Comparison of ENCODE assay signal across 18 cellular contexts in genomic region chr1:158147396-158148353, GRCh38. TPM values are rescaled to one million over a fixed set of nuclear protein-coding genes. Genes with fewer than 3 reads are reported as not detected.
DNase-seq lines count a peak whose midpoint lies in the region; ATAC-seq and TF ChIP-seq lines count a peak whose summit lies in the region.
"Had no signal": no experiment of that assay in that cellular context is flagged by ENCODE, and none has a peak within 500 bp of the region (broad histone marks: within the 10 kb centered on the region; RNA-seq: fewer than 3 reads in every experiment).

No MANE protein-coding gene starts in this region.

- TF ChIP-seq EP300 in gastroesophageal sphincter (IDR thresholded peaks at IDR 0.05): no peak

- H3K4me1 ChIP-seq in breast epithelium (no peaks in the 10 kb centered on the region), Peyer's patch (no peaks in the 10 kb centered on the region), gastroesophageal sphincter (peaks cover 0 to 28% (median 8%) of the 10 kb centered on the region in 3 donors), thyroid gland (peaks cover 0 to 7% of the 10 kb centered on the region in 2 donors)

- DNase-seq in MCF 10A (ENCODE audit: unreplicated experiment) (peak; percentile 31), breast epithelium (ENCODE audit: low spot score in 2 of 2) (no peak), Peyer's patch (no peak), thyroid gland (no peak), NCI-H526 (lab: John Stamatoyannopoulos, UW) (no peak), osteocyte (ENCODE audit: extremely low spot score, unreplicated experiment) (no peak), Calu3 (no peak)
- DNase-seq: activated CD8-positive, alpha-beta memory T cell treated with anti-CD3 and anti-CD28 coated beads, Interleukin-2, amount 50 U/mL, for 4 hours; activated naive CD4-positive, alpha-beta T cell treated with anti-CD3 and anti-CD28 coated beads, Interleukin-2, amount 10 ng/mL, durations not matched to agents 7 days and 5 days; central memory CD4-positive, alpha-beta T cell; islet precursor cell; NCI-H1105 treated with DMSO at 0.1 percent for 48 hours; PC-9; retina; stimulated activated CD8-positive, alpha-beta memory T cell treated with anti-CD3 and anti-CD28 coated beads, Interleukin-4, amount 100 ng/mL, for 48 hours; T-helper 1 cell had no signal

- no peak for TF ChIP-seq POLR2A in breast epithelium (IDR thresholded peaks at IDR 0.05)
- TF ChIP-seq POLR2A in Peyer's patch (IDR thresholded peaks at IDR 0.05): no peak
- no peak for TF ChIP-seq POLR2A in gastroesophageal sphincter (IDR thresholded peaks at IDR 0.05)
- no peak for TF ChIP-seq POLR2A in thyroid gland (IDR thresholded peaks at IDR 0.05)

- no peak overlapping the region for H3K4me3 ChIP-seq in breast epithelium
- H3K4me3 ChIP-seq in Peyer's patch: no peak overlapping the region
- H3K4me3 ChIP-seq in gastroesophageal sphincter: no peak overlapping the region
- no peak overlapping the region for H3K4me3 ChIP-seq in thyroid gland (replicated peaks in 1 of 3)
- H3K4me3 ChIP-seq: PC-9, tibial nerve had no signal

- H3K9me3 Mint-ChIP-seq in MCF 10A (ENCODE audit: unreplicated experiment): no peaks in the 10 kb centered on the region
- H3K9me3 Mint-ChIP-seq in osteocyte (ENCODE audit: unreplicated experiment): no peaks in the 10 kb centered on the region
- H3K9me3 Mint-ChIP-seq in Calu3 (ENCODE audit: low read depth, unreplicated experiment): peaks cover 4% of the 10 kb centered on the region

- no peaks in the 10 kb centered on the region for H3K36me3 ChIP-seq in breast epithelium
- no peaks in the 10 kb centered on the region for H3K36me3 ChIP-seq in Peyer's patch
- no peaks in the 10 kb centered on the region for H3K36me3 ChIP-seq in gastroesophageal sphincter
- no peaks in the 10 kb centered on the region for H3K36me3 ChIP-seq in thyroid gland
- H3K36me3 ChIP-seq: tibial nerve had no signal

- intact Hi-C loops in MCF 10A (cut with micrococcal nuclease) (no loop called here), breast epithelium (cut with DNase I; ENCODE audit: low total_unique reads) (no loop called here), thyroid gland (cut with DNase I) (no loop called here), Calu3 (cut with micrococcal nuclease; ENCODE audit: unreplicated experiment) (loop anchor here (5.0 to 10.0 kb wide), 2 partner anchors 40 to 177 kb away; no protein-coding TSS in a partner anchor)

- peaks cover 51% of the 10 kb centered on the region for H3K4me1 Mint-ChIP-seq in MCF 10A (ENCODE audit: insufficient read depth, unreplicated experiment)
- peaks cover 30% of the 10 kb centered on the region for H3K4me1 Mint-ChIP-seq in osteocyte (ENCODE audit: unreplicated experiment)
- H3K4me1 Mint-ChIP-seq in Calu3 (ENCODE audit: low read depth, unreplicated experiment): peaks cover 14% of the 10 kb centered on the region

- no peaks in the 10 kb centered on the region for H3K36me3 Mint-ChIP-seq in MCF 10A (ENCODE audit: insufficient read depth, unreplicated experiment)
- no peaks in the 10 kb centered on the region for H3K36me3 Mint-ChIP-seq in osteocyte (ENCODE audit: unreplicated experiment)
- no peaks in the 10 kb centered on the region for H3K36me3 Mint-ChIP-seq in Calu3 (ENCODE audit: insufficient read depth, unreplicated experiment)
- H3K36me3 Mint-ChIP-seq: activated naive CD4-positive, alpha-beta T cell treated with anti-CD3 and anti-CD28 coated beads, Interleukin-2, amount 10 ng/mL, durations not matched to agents 7 days and 5 days had no signal

- no peaks in the 10 kb centered on the region for H3K27me3 Mint-ChIP-seq in MCF 10A (ENCODE audit: insufficient read depth, unreplicated experiment)
- H3K27me3 Mint-ChIP-seq in osteocyte (ENCODE audit: unreplicated experiment): peaks cover 15% of the 10 kb centered on the region
- H3K27me3 Mint-ChIP-seq in Calu3 (ENCODE audit: unreplicated experiment): peaks cover 58% of the 10 kb centered on the region

- H3K27ac Mint-ChIP-seq in MCF 10A (ENCODE audit: low read depth, unreplicated experiment): no peak overlapping the region
- no peak overlapping the region for H3K27ac Mint-ChIP-seq in osteocyte (ENCODE audit: unreplicated experiment)
- H3K27ac Mint-ChIP-seq in Calu3 (ENCODE audit: unreplicated experiment): no peak overlapping the region
- H3K27ac Mint-ChIP-seq: activated naive CD4-positive, alpha-beta T cell treated with anti-CD3 and anti-CD28 coated beads, Interleukin-2, amount 10 ng/mL, durations not matched to agents 7 days and 5 days had no signal

- H3K27ac ChIP-seq in breast epithelium (peak overlapping the region in 1 of 2 donors; percentile 63), Peyer's patch (peak overlapping the region in 3 of 4 donors; percentile 56 to 71 (median 63)), gastroesophageal sphincter (peak overlapping the region in 3 of 4 donors; percentile 25 to 75 (median 33)), thyroid gland (peak overlapping the region in 2 of 3 donors; percentile 46 to 62)
- H3K27ac ChIP-seq: PC-9 had no signal

- no peak for ATAC-seq in gastroesophageal sphincter

- TF ChIP-seq CTCF in MCF 10A (IDR thresholded peaks at IDR 0.05; ENCODE audit: unreplicated experiment): no peak
- TF ChIP-seq CTCF in breast epithelium (IDR thresholded peaks at IDR 0.05): no peak
- no peak for TF ChIP-seq CTCF in Peyer's patch (IDR thresholded peaks at IDR 0.05)
- TF ChIP-seq CTCF in gastroesophageal sphincter (IDR thresholded peaks at IDR 0.05): no peak
- TF ChIP-seq CTCF in thyroid gland (IDR thresholded peaks at IDR 0.05): no peak
- no peak for TF ChIP-seq CTCF in osteocyte (IDR thresholded peaks at IDR 0.05)
- no peak for TF ChIP-seq CTCF in Calu3 (IDR thresholded peaks at IDR 0.05; ENCODE audit: unreplicated experiment)

- POLR2A ChIA-PET in MCF 10A (lab: Yijun Ruan, JAX): interaction anchor here (0.7 to 2.4 kb wide), 3 partner anchors 26 to 862 kb away, joined by 3 to 6 read pairs (median 4); partner anchors contain the start of gene IFI16

- H3K27me3 ChIP-seq in breast epithelium (no peaks in the 10 kb centered on the region), Peyer's patch (no peaks in the 10 kb centered on the region), gastroesophageal sphincter (no peaks in the 10 kb centered on the region), thyroid gland (no peaks in the 10 kb centered on the region)
- H3K27me3 ChIP-seq: tibial nerve had no signal

- no peak overlapping the region for H3K4me3 Mint-ChIP-seq in MCF 10A (ENCODE audit: unreplicated experiment)
- no peak overlapping the region for H3K4me3 Mint-ChIP-seq in osteocyte (ENCODE audit: unreplicated experiment)
- no peak overlapping the region for H3K4me3 Mint-ChIP-seq in Calu3 (ENCODE audit: low read depth, unreplicated experiment)

- 68 to 75% methylated on average over 5 to 7 of the region's 8 CpGs for WGBS in gastroesophageal sphincter (ENCODE audit: low coverage in 1 of 2), 2 donors
- WGBS in thyroid gland, 2 donors: 86 to 88% methylated on average over 8 of the region's 8 CpGs

- no peaks in the 10 kb centered on the region for H3K9me3 ChIP-seq in breast epithelium
- no peaks in the 10 kb centered on the region for H3K9me3 ChIP-seq in Peyer's patch
- no peaks in the 10 kb centered on the region for H3K9me3 ChIP-seq in gastroesophageal sphincter
- H3K9me3 ChIP-seq in thyroid gland: no peaks in the 10 kb centered on the region
- H3K9me3 ChIP-seq: tibial nerve had no signal

- BruUV-seq in MCF 10A (replicated peaks; lab: Mats Ljungman, UMichigan) (no TSS peak), Calu3 (replicated peaks; lab: Mats Ljungman, UMichigan) (no TSS peak)

- CTCF ChIA-PET in MCF 10A (lab: Yijun Ruan, JAX): interaction anchor here (0.6 to 2.7 kb wide), 11 partner anchors 15 to 259 kb away, joined by 3 to 12 read pairs (median 4); no protein-coding TSS in a partner anchor
- CTCF ChIA-PET in Calu3 (lab: Charles Lee): no interaction called here

RNA-seq across cellular contexts. Expression of gene CD1D, which starts 33.0 kb away (rescaled TPM):
- total RNA-seq in MCF 10A (2022) (0.19 and 0.22 TPM in 2 replicates), breast epithelium (1 to 10 TPM in 2 of 3 donors, under 1 TPM in 1; 0.96 to 2.0 (median 1.8) TPM), Peyer's patch (10 to 100 TPM; 11.6 to 34.7 (median 16.4) TPM), gastroesophageal sphincter (1 to 10 TPM in 2 of 4 donors, under 1 TPM in 2; 0.16 to 2.7 (median 0.94) TPM), thyroid gland (1 to 10 TPM in 3 of 4 donors, under 1 TPM in 1; 0.45 to 2.8 (median 1.7) TPM), osteocyte (not detected in 2 replicates), Calu3 (2022) (0.76 and 0.86 TPM in 2 replicates)
- total RNA-seq: PC-9 had no signal
